8 cellular contexts compared by ENCODE assay signal in genomic region chr6:7260291-7261029, GRCh38. TPM values are rescaled to one million over a fixed set of nuclear protein-coding genes. Genes with fewer than 3 reads are reported as not detected.
DNase-seq lines count a peak whose midpoint lies in the region; ATAC-seq, FAIRE-seq and TF ChIP-seq lines count a peak whose summit lies in the region.

No MANE protein-coding gene starts in this region.

- H3K9me3 ChIP-seq in prostate gland = no peaks in the 10 kb centered on the region

- peak; percentile 5 for ATAC-seq in GM18517 (IDR thresholded peaks at IDR 0.05; ENCODE audit: unreplicated experiment)
- peak; percentile 32 for ATAC-seq in SK-N-SH treated with all-trans-retinoic acid at 6 μM for 48 hours

- H3K4me1 Mint-ChIP-seq in glutamatergic neuron (ENCODE audit: low read depth, unreplicated experiment) = peaks cover 21% of the 10 kb centered on the region

- WGBS in prostate gland = 66% methylated on average over 12 of the region's 13 CpGs

- H3K4me3 Mint-ChIP-seq in glutamatergic neuron (ENCODE audit: unreplicated experiment) = peak overlapping the region; percentile 94

- peaks cover 6% of the 10 kb centered on the region for H3K4me1 ChIP-seq in prostate gland (replicated peaks)

- TF ChIP-seq CTCF in glutamatergic neuron (IDR thresholded peaks at IDR 0.05; ENCODE audit: partially characterized antibody, unreplicated experiment) (no peak), prostate gland (IDR thresholded peaks at IDR 0.05) (no peak)

- peak overlapping the region; percentile 85 to 87 for H3K27ac ChIP-seq in prostate gland

- peaks cover 4% of the 10 kb centered on the region for H3K36me3 Mint-ChIP-seq in glutamatergic neuron (ENCODE audit: unreplicated experiment)

- FAIRE-seq in frontal cortex (lab: Jason Lieb, UNC) = no peak

- peaks cover 21% of the 10 kb centered on the region for H3K27me3 Mint-ChIP-seq in glutamatergic neuron (ENCODE audit: unreplicated experiment)

- intact Hi-C loops in prostate gland (cut with DNase I) = no loop called here

- no peak for TF ChIP-seq POLR2A in prostate gland (IDR thresholded peaks at IDR 0.05)

- H3K9me3 Mint-ChIP-seq in glutamatergic neuron (ENCODE audit: unreplicated experiment) = peaks cover 20% of the 10 kb centered on the region

- H3K36me3 ChIP-seq in prostate gland = no peaks in the 10 kb centered on the region

- H3K4me3 ChIP-seq in prostate gland = peak overlapping the region; percentile 49 to 53

- DNase-seq in glutamatergic neuron (no peak), prostate gland (ENCODE audit: low spot score) (no peak), NCI-H187 treated with DMSO at 0.1 percent for 48 hours (lab: John Stamatoyannopoulos, UW) (no peak), ureter (ENCODE audit: low spot score) (no peak), frontal cortex (ENCODE audit: low spot score in 2 of 2) (no peak)
- DNase-seq in stimulated activated CD4-positive, alpha-beta T cell treated with anti-CD3 and anti-CD28 coated beads, Interleukin-1b, Interleukin-23, amount 100 ng/mL, for 48 hours = no peak

- peak overlapping the region; percentile 99 for H3K27ac Mint-ChIP-seq in glutamatergic neuron (ENCODE audit: unreplicated experiment)

- H3K27me3 ChIP-seq in prostate gland (replicated peaks; ENCODE audit: insufficient read depth) = no peaks in the 10 kb centered on the region

TF ChIP-seq in SK-N-SH treated with all-trans-retinoic acid at 6 μM for 48 hours, 23 proteins besides CTCF, POLR2A, EP300 and RAD21:
- TF ChIP-seq TCF4 (CRISPR knock-in tag; IDR thresholded peaks at IDR 0.05; ENCODE audit: borderline replicate concordance) (no peak), SNAI2 (CRISPR knock-in tag; IDR thresholded peaks at IDR 0.05) (no peak), GLIS3 (CRISPR knock-in tag; IDR thresholded peaks at IDR 0.05) (no peak), CREB5 (CRISPR knock-in tag; IDR thresholded peaks at IDR 0.05; ENCODE audit: low read depth) (no peak), BACH2 (CRISPR knock-in tag; IDR thresholded peaks at IDR 0.05; ENCODE audit: borderline replicate concordance) (no peak), TOX (CRISPR knock-in tag; IDR thresholded peaks at IDR 0.05; ENCODE audit: borderline replicate concordance) (no peak), ZC3H10 (CRISPR knock-in tag; IDR thresholded peaks at IDR 0.05) (no peak), ARNTL (CRISPR knock-in tag; IDR thresholded peaks at IDR 0.05; ENCODE audit: borderline replicate concordance, low read depth) (no peak), ESRRG (CRISPR knock-in tag; IDR thresholded peaks at IDR 0.05) (no peak), ISL1 (CRISPR knock-in tag; IDR thresholded peaks at IDR 0.05) (no peak), PPARA (CRISPR knock-in tag; IDR thresholded peaks at IDR 0.05; ENCODE audit: borderline replicate concordance) (no peak)

RNA-seq across cellular contexts. Expression of gene SSR1, which starts 52.5 kb away (rescaled TPM):
- total RNA-seq in glutamatergic neuron (ENCODE audit: unreplicated experiment) (113 TPM), prostate gland (10 to 100 TPM; 34.3 to 89.5 TPM), ureter (116 TPM), frontal cortex (40.4 TPM)
